Comparison of ENCODE assay signal across 8 cellular contexts in the genomic region with DNA sequence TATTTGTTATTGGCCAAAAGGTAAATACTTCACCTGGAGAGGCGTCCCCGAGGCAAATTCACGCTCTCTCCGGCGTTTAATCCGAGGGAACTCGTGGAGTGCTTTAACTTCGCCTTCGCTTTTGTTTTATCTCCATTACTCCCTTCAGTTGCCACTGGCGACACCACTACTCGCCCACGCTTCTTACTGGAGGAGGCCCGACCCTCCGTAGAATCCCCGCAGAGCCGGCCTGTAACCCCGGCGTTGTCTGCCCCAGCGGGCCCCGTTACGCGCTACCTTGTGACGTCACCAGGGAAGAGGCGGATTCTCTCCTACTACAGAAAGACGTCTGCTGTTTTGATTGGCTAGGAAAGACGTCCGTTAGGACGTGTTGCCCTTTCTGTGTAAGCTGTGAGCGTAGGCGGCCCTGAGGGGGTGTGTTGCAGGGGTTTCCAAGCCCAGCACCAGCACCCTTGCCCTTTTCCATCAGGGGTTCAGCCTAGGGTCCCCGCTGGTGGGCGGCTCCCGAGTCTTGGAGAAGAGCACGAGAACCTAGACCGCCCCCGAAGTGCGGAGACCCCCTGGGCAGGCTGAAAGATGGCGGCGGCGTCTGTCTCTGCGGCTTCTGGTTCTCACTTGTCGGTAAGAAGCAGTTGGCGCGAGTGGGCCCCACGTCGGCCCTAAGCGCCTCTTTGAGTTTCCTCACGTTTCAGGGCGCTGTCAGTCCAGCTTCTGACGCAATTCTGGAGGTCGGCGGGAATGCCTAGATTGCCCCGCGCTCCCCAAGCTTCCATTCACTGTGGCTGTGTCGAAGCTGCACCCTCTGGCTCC. TPM values are rescaled to one million over a fixed set of nuclear protein-coding genes. Genes with fewer than 3 reads are reported as not detected.
DNase-seq lines count a peak whose midpoint lies in the region; ATAC-seq and TF ChIP-seq lines count a peak whose summit lies in the region.

Gene CEP57, plus strand, starts transcription at position 376 of the 810 bp plus-strand sequence. Its CDS starts 201 bp downstream, at position 577.

- H3K27ac Mint-ChIP-seq in activated B cell treated with CpG ODN at 0.5 μM for 24 hours (peak within 1 kb of the TSS; percentile 100), immature natural killer cell (peak within 1 kb of the TSS; percentile 100)

- no peaks in the 10 kb centered on the region for H3K27me3 Mint-ChIP-seq in activated B cell treated with CpG ODN at 0.5 μM for 24 hours
- peaks cover 11 to 21% (median 11%) of the 10 kb centered on the region in 3 donors for H3K27me3 Mint-ChIP-seq in immature natural killer cell (ENCODE audit: low read depth in 3 of 3)

- H3K9me3 ChIP-seq in AG04450 (ENCODE audit: control insufficient read depth, insufficient read depth, low read length) = peaks cover 3% of the 10 kb centered on the region; the same call in 1 of the 2 replicates

- POLR2A ChIA-PET in AG04450 (lab: Yijun Ruan, JAX) = interaction anchor here (0.5 to 1.8 kb wide), 8 partner anchors 38 to 635 kb away, joined by 3 to 8 read pairs (median 4); partner anchors contain the start of genes CCDC82, JRKL and MTMR2
- POLR2A ChIA-PET in activated B cell treated with CpG ODN at 0.5 μM for 24 hours (lab: Charles Lee) = interaction anchor here (0.5 to 3.8 kb wide), 37 partner anchors 11 to 1296 kb away, joined by 3 to 41 read pairs (median 5); partner anchors contain the start of genes CCDC82, CWC15, ENDOD1 and JRKL

- H3K9me3 Mint-ChIP-seq in activated B cell treated with CpG ODN at 0.5 μM for 24 hours (no peaks in the 10 kb centered on the region), immature natural killer cell (no peaks in the 10 kb centered on the region)

- peak within 1 kb of the TSS; percentile 100 for H3K4me3 Mint-ChIP-seq in activated B cell treated with CpG ODN at 0.5 μM for 24 hours
- H3K4me3 Mint-ChIP-seq in immature natural killer cell = peak within 1 kb of the TSS; percentile 94 to 100 (median 100)

- H3K36me3 Mint-ChIP-seq in activated B cell treated with CpG ODN at 0.5 μM for 24 hours (ENCODE audit: low read depth) = peaks cover 42% of the 10 kb centered on the region
- H3K36me3 Mint-ChIP-seq in immature natural killer cell = peaks cover 5 to 14% (median 7%) of the 10 kb centered on the region in 3 donors

- H3K4me1 Mint-ChIP-seq in activated B cell treated with CpG ODN at 0.5 μM for 24 hours = peaks cover 47% of the 10 kb centered on the region
- peaks cover 27 to 65% of the 10 kb centered on the region in 2 donors for H3K4me1 Mint-ChIP-seq in immature natural killer cell

- TF ChIP-seq CTCF in AG04450 (IDR thresholded peaks at IDR 0.05; ENCODE audit: low read depth, low read length) = no peak
- no peak for TF ChIP-seq CTCF in activated B cell treated with CpG ODN at 0.5 μM for 24 hours (IDR thresholded peaks at IDR 0.05)

- no peaks in the 10 kb centered on the region for H3K27me3 ChIP-seq in AG04450 (ENCODE audit: control insufficient read depth, insufficient read depth, low read length)

- intact Hi-C loops in activated B cell treated with CpG ODN at 0.5 μM for 24 hours (cut with micrococcal nuclease) = loop anchor here (1.0 to 5.0 kb wide), 8 partner anchors 75 to 1297 kb away; partner anchors contain the start of genes ANKRD49, CCDC82, CWC15 and KDM4D

- H3K27ac ChIP-seq in AG04450 (ENCODE audit: low read depth, low read length) (peak within 1 kb of the TSS; percentile 98), caudate nucleus (ENCODE audit: low read depth, low read length) (peak within 1 kb of the TSS; percentile 99)

- H3K4me3 ChIP-seq in AG04450 (ENCODE audit: low read depth, low read length) = peak within 1 kb of the TSS; percentile 86

- in situ Hi-C loops in GM18951 (cut with MboI; ENCODE audit: low sequenced_read_pairs, unreplicated experiment) = no loop called here

- DNase-seq in AG04450 (ENCODE audit: low read depth, low spot score) (peak; percentile 97), NCI-H345 (lab: John Stamatoyannopoulos, UW) (peak; percentile 98), activated B cell treated with CpG ODN at 0.5 μM for 24 hours (peak; percentile 84), caudate nucleus (lab: John Stamatoyannopoulos, UW) (peak; percentile 52 to 99 (median 90)), immature natural killer cell (peak; percentile 94 to 96 (median 96)), smooth muscle cell of the brain vasculature (ENCODE audit: low read depth, low spot score) (peak; percentile 95)

- TF ChIP-seq POLR2A in GM18951 (IDR thresholded peaks at IDR 0.05; ENCODE audit: extremely low read depth, insufficient read depth, insufficient read length) = peak; percentile 68

- ATAC-seq in HG03196 (IDR thresholded peaks at IDR 0.05; ENCODE audit: unreplicated experiment) (peak; percentile 71), activated B cell treated with CpG ODN at 0.5 μM for 24 hours (ENCODE audit: low read depth) (peak; percentile 64)

- CTCF ChIA-PET in AG04450 (lab: Charles Lee) = interaction anchor here (1.0 to 2.4 kb wide), 5 partner anchors 26 to 635 kb away, joined by 3 to 14 read pairs (median 4); partner anchors contain the start of gene MAML2
- CTCF ChIA-PET in activated B cell treated with CpG ODN at 0.5 μM for 24 hours (lab: Charles Lee) = interaction anchor here (0.8 to 1.9 kb wide), 7 partner anchors 46 to 721 kb away, joined by 3 to 7 read pairs (median 3); partner anchors contain the start of gene ENDOD1

RNA-seq across cellular contexts. Expression of gene CEP57, which starts in this region (rescaled TPM):
- 27.6 and 49.2 TPM in 2 replicates for polyA plus RNA-seq in AG04450 (2011; rRNA removed)
- polyA minus RNA-seq in AG04450 (2011; rRNA and poly(A)+ RNA removed) = 14.9 and 25.3 TPM in 2 replicates
- 52.6 and 53.7 TPM in 2 replicates for total RNA-seq in activated B cell treated with CpG ODN at 0.5 μM for 24 hours
- polyA plus RNA-seq in immature natural killer cell = 10 to 100 TPM; 41.5 to 52.2 (median 50.8) TPM

Comparison
In these comparisons a context has a peak if more than half of its experiments do, and no peak if none do; other contexts are left out.
1. Peak in every context shown above with its lines: DNase-seq, ATAC-seq, H3K4me3 ChIP-seq and H3K27ac ChIP-seq.